8 cellular contexts compared by ENCODE assay signal in the genomic region with DNA sequence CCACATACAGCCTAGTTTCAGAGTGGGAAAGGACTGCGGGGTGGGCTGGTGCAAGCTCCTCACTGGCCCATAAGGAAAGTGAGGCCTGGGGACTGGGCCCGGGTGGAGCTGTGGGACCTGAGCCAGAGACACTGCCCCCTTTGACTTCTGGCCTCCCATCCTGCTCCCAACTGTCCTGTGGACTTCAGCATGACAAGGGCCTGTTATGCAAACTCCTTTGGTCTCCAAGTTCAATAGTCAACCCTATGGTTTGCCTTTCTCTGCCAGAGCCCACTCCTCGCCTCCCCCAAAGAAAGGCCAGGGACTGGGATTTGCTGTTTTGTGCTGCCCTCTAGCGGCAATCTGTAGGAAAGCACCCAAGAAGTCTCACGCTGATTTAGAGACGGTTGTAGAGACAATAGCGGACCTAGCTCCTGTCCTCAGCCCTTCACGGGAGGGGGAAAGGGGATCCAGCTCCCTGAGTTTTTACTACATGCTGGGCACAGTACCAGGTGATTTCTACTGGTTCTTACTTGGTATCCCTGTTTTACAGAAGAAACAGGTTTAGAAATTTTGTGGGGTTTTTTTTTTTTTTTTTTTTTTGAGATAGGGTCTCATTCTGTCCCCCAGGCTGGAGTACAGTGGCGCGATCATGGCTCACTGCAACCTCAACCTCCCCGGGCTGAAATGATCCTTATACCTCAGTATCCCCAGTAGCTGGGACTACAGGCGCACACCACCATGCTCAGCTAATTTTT. TPM values are rescaled to one million over a fixed set of nuclear protein-coding genes. Genes with fewer than 3 reads are reported as not detected.
DNase-seq lines count a peak whose midpoint lies in the region; ATAC-seq and TF ChIP-seq lines count a peak whose summit lies in the region.

No MANE protein-coding gene starts in this region.

- no peak overlapping the region for H3K4me2 ChIP-seq in trophoblast cell (ENCODE audit: low read length)

- WGBS in trophoblast cell (ENCODE audit: extremely low coverage, insufficient coverage, insufficient read length), result no CpG with 5 or more reads among the region's 12 CpGs

- ATAC-seq in HG02870 (IDR thresholded peaks at IDR 0.05; ENCODE audit: unreplicated experiment), result no peak
- no peak for ATAC-seq in HG02678 (IDR thresholded peaks at IDR 0.05; ENCODE audit: unreplicated experiment)

- no peak overlapping the region for H2BK120ac ChIP-seq in trophoblast cell (ENCODE audit: insufficient read depth, low read length, poor library complexity)

- DNase-seq in Daoy (ENCODE audit: low read depth) (peak; percentile 71), LoVo (ENCODE audit: low spot score) (peak; percentile 71), RWPE1 (ENCODE audit: low spot score) (peak; percentile 51), fibroblast of villous mesenchyme (ENCODE audit: low read depth) (peak; percentile 67), trophoblast cell (peak; percentile 33 to 76)
- DNase-seq in activated T-helper 1 cell treated with anti-CD3 and anti-CD28 coated beads, Interleukin-12 subunit alpha, Interleukin-12 subunit beta, Interleukin-2, Interleukin-4 antibody, amounts not matched to agents 30 ng/mL and 10 ng/mL and 1 ng/mL, durations not matched to agents 14 hours and 24 hours and 36 hours (ENCODE audit: low spot score), result peak; percentile 61

- no peaks in the 10 kb centered on the region for H3K4me1 ChIP-seq in trophoblast cell (ENCODE audit: control insufficient read depth in 1 of 2, insufficient read depth in 2 of 2, low read length in 2 of 2)

- peaks cover 16% of the 10 kb centered on the region for H3K4me1 Mint-ChIP-seq in activated T-helper 1 cell treated with anti-CD3 and anti-CD28 coated beads, Interleukin-12 subunit alpha, Interleukin-12 subunit beta, Interleukin-2, Interleukin-4 antibody, amounts not matched to agents 30 ng/mL and 10 ng/mL and 1 ng/mL, durations not matched to agents 14 hours and 24 hours and 36 hours (ENCODE audit: low read depth)

- no peaks in the 10 kb centered on the region for H3K36me3 Mint-ChIP-seq in activated T-helper 1 cell treated with anti-CD3 and anti-CD28 coated beads, Interleukin-12 subunit alpha, Interleukin-12 subunit beta, Interleukin-2, Interleukin-4 antibody, amounts not matched to agents 30 ng/mL and 10 ng/mL and 1 ng/mL, durations not matched to agents 14 hours and 24 hours and 36 hours (ENCODE audit: low read depth)

- no peak overlapping the region for H3K27ac ChIP-seq in RWPE1
- H3K27ac ChIP-seq in trophoblast cell (ENCODE audit: low read depth, low read length), result no peak overlapping the region

- CTCF ChIA-PET in RWPE1 (lab: Yijun Ruan, JAX), result interaction anchor here (0.6 to 1.5 kb wide), 23 partner anchors 9 to 355 kb away, joined by 3 to 13 read pairs (median 3); a partner anchor contains a TSS

- H2AK5ac ChIP-seq in trophoblast cell (ENCODE audit: low read length), result no peak overlapping the region

- H3K27me3 ChIP-seq in trophoblast cell (ENCODE audit: insufficient read depth, low read length), result peaks cover 25% of the 10 kb centered on the region

- H4K91ac ChIP-seq in trophoblast cell (ENCODE audit: low read depth, low read length), result no peak overlapping the region

- no peaks in the 10 kb centered on the region for H3K9me3 Mint-ChIP-seq in activated T-helper 1 cell treated with anti-CD3 and anti-CD28 coated beads, Interleukin-12 subunit alpha, Interleukin-12 subunit beta, Interleukin-2, Interleukin-4 antibody, amounts not matched to agents 30 ng/mL and 10 ng/mL and 1 ng/mL, durations not matched to agents 14 hours and 24 hours and 36 hours

- H3K9ac ChIP-seq in trophoblast cell (ENCODE audit: low read length), result no peak overlapping the region

- intact Hi-C loops in activated T-helper 1 cell treated with anti-CD3 and anti-CD28 coated beads, Interleukin-12 subunit alpha, Interleukin-12 subunit beta, Interleukin-2, Interleukin-4 antibody, amounts not matched to agents 30 ng/mL and 10 ng/mL and 1 ng/mL, durations not matched to agents 14 hours and 24 hours and 36 hours (cut with micrococcal nuclease), result loop anchor here (1.0 kb wide), 1 partner anchor 340 kb away; no protein-coding TSS in a partner anchor

- peaks cover 2% of the 10 kb centered on the region for H3K9me3 ChIP-seq in trophoblast cell (ENCODE audit: insufficient read depth, low read depth, low read length)

- H2AFZ ChIP-seq in trophoblast cell (ENCODE audit: insufficient read depth, low read length, poor library complexity), result no peak overlapping the region

- no peak overlapping the region for H4K12ac ChIP-seq in trophoblast cell (ENCODE audit: low read depth, low read length)

- H3K36me3 ChIP-seq in trophoblast cell (ENCODE audit: control insufficient read depth in 1 of 2, insufficient read depth in 2 of 2, low read length in 2 of 2), result no peaks in the 10 kb centered on the region

- no peak overlapping the region for H3K4me3 Mint-ChIP-seq in activated T-helper 1 cell treated with anti-CD3 and anti-CD28 coated beads, Interleukin-12 subunit alpha, Interleukin-12 subunit beta, Interleukin-2, Interleukin-4 antibody, amounts not matched to agents 30 ng/mL and 10 ng/mL and 1 ng/mL, durations not matched to agents 14 hours and 24 hours and 36 hours

- H3K18ac ChIP-seq in trophoblast cell (ENCODE audit: low read length), result no peak overlapping the region

- H3K79me2 ChIP-seq in trophoblast cell (ENCODE audit: control insufficient read depth, insufficient read depth, low read length, poor library complexity), result no peaks in the 10 kb centered on the region

- H3K4me3 ChIP-seq in fibroblast of villous mesenchyme (ENCODE audit: low read depth, low read length) (no peak overlapping the region), trophoblast cell (ENCODE audit: low read depth, low read length) (no peak overlapping the region)

- no peak overlapping the region for H3K23ac ChIP-seq in trophoblast cell (ENCODE audit: low read length)

- H2BK5ac ChIP-seq in trophoblast cell (ENCODE audit: low read depth, low read length, poor library complexity), result no peak overlapping the region

- H2BK12ac ChIP-seq in trophoblast cell (ENCODE audit: low read length), result no peak overlapping the region

- H3K79me1 ChIP-seq in trophoblast cell (ENCODE audit: low read length), result no peaks in the 10 kb centered on the region

- POLR2A ChIA-PET in RWPE1 (lab: Yijun Ruan, JAX; ENCODE audit: low non-redundant PET), result interaction anchor here (0.7 kb wide), 1 partner anchor 133 kb away, joined by 5 read pairs; a partner anchor contains a TSS

- H3K27ac Mint-ChIP-seq in activated T-helper 1 cell treated with anti-CD3 and anti-CD28 coated beads, Interleukin-12 subunit alpha, Interleukin-12 subunit beta, Interleukin-2, Interleukin-4 antibody, amounts not matched to agents 30 ng/mL and 10 ng/mL and 1 ng/mL, durations not matched to agents 14 hours and 24 hours and 36 hours, result no peak overlapping the region

- no peak overlapping the region for H4K8ac ChIP-seq in trophoblast cell (ENCODE audit: low read depth, low read length)

- H3K14ac ChIP-seq in trophoblast cell (ENCODE audit: low read length), result no peak overlapping the region

- H3K27me3 Mint-ChIP-seq in activated T-helper 1 cell treated with anti-CD3 and anti-CD28 coated beads, Interleukin-12 subunit alpha, Interleukin-12 subunit beta, Interleukin-2, Interleukin-4 antibody, amounts not matched to agents 30 ng/mL and 10 ng/mL and 1 ng/mL, durations not matched to agents 14 hours and 24 hours and 36 hours (ENCODE audit: insufficient read depth), result peaks cover 48% of the 10 kb centered on the region

- TF ChIP-seq CTCF in RWPE1 (conservative IDR thresholded peaks at IDR 0.05; ENCODE audit: low read depth) (peak; percentile 82), fibroblast of villous mesenchyme (IDR thresholded peaks at IDR 0.05; ENCODE audit: insufficient read depth, low read depth, low read length) (peak; percentile 87)

- no peak overlapping the region for H3K4ac ChIP-seq in trophoblast cell (ENCODE audit: low read depth, low read length)

RNA-seq across cellular contexts. Expression of a gene that starts 1.2 kb away (rescaled TPM):
- not detected in 2 replicates for total RNA-seq in Daoy (2014; rRNA removed; shearing (Covaris generic))
- 1.6 and 1.9 TPM in 2 replicates for total RNA-seq in activated T-helper 1 cell treated with anti-CD3 and anti-CD28 coated beads, Interleukin-12 subunit alpha, Interleukin-12 subunit beta, Interleukin-2, Interleukin-4 antibody, amounts not matched to agents 30 ng/mL and 10 ng/mL and 1 ng/mL, durations not matched to agents 14 hours and 24 hours and 36 hours
- total RNA-seq in fibroblast of villous mesenchyme, result 0.32 TPM in 1 of 2 replicates, not detected in the other
- 0.07 and 0.10 TPM in 2 replicates for polyA plus RNA-seq in trophoblast cell (2013)

RNA-seq across cellular contexts. Expression of a gene that starts 9.3 kb away (rescaled TPM):
- total RNA-seq in Daoy (2014; rRNA removed; shearing (Covaris generic)), result not detected in 2 replicates
- total RNA-seq in activated T-helper 1 cell treated with anti-CD3 and anti-CD28 coated beads, Interleukin-12 subunit alpha, Interleukin-12 subunit beta, Interleukin-2, Interleukin-4 antibody, amounts not matched to agents 30 ng/mL and 10 ng/mL and 1 ng/mL, durations not matched to agents 14 hours and 24 hours and 36 hours, result not detected in 2 replicates
- not detected in 2 replicates for total RNA-seq in fibroblast of villous mesenchyme
- polyA plus RNA-seq in trophoblast cell (2013), result not detected in 2 replicates

RNA-seq across cellular contexts. Expression of a gene that starts 21.4 kb away (rescaled TPM):
- 0.18 TPM in 1 of 2 replicates, not detected in the other for total RNA-seq in Daoy (2014; rRNA removed; shearing (Covaris generic))
- total RNA-seq in activated T-helper 1 cell treated with anti-CD3 and anti-CD28 coated beads, Interleukin-12 subunit alpha, Interleukin-12 subunit beta, Interleukin-2, Interleukin-4 antibody, amounts not matched to agents 30 ng/mL and 10 ng/mL and 1 ng/mL, durations not matched to agents 14 hours and 24 hours and 36 hours, result 2.0 and 2.3 TPM in 2 replicates
- total RNA-seq in fibroblast of villous mesenchyme, result under 0.01 and 0.32 TPM in 2 replicates
- polyA plus RNA-seq in trophoblast cell (2013), result 0.57 and 0.79 TPM in 2 replicates

RNA-seq across cellular contexts. Expression of a gene that starts 33.3 kb away (rescaled TPM):
- 781 and 887 TPM in 2 replicates for total RNA-seq in Daoy (2014; rRNA removed; shearing (Covaris generic))
- total RNA-seq in activated T-helper 1 cell treated with anti-CD3 and anti-CD28 coated beads, Interleukin-12 subunit alpha, Interleukin-12 subunit beta, Interleukin-2, Interleukin-4 antibody, amounts not matched to agents 30 ng/mL and 10 ng/mL and 1 ng/mL, durations not matched to agents 14 hours and 24 hours and 36 hours, result 1,715 and 1,718 TPM in 2 replicates
- total RNA-seq in fibroblast of villous mesenchyme, result 545 and 622 TPM in 2 replicates
- polyA plus RNA-seq in trophoblast cell (2013), result 965 and 1,015 TPM in 2 replicates

RNA-seq across cellular contexts. Expression of a gene that starts 36.2 kb away (rescaled TPM):
- 70.8 and 136 TPM in 2 replicates for total RNA-seq in Daoy (2014; rRNA removed; shearing (Covaris generic))
- 128 and 137 TPM in 2 replicates for total RNA-seq in activated T-helper 1 cell treated with anti-CD3 and anti-CD28 coated beads, Interleukin-12 subunit alpha, Interleukin-12 subunit beta, Interleukin-2, Interleukin-4 antibody, amounts not matched to agents 30 ng/mL and 10 ng/mL and 1 ng/mL, durations not matched to agents 14 hours and 24 hours and 36 hours
- 25.9 and 31.2 TPM in 2 replicates for total RNA-seq in fibroblast of villous mesenchyme
- 47.0 and 48.1 TPM in 2 replicates for polyA plus RNA-seq in trophoblast cell (2013)
